In the genomic region with DNA sequence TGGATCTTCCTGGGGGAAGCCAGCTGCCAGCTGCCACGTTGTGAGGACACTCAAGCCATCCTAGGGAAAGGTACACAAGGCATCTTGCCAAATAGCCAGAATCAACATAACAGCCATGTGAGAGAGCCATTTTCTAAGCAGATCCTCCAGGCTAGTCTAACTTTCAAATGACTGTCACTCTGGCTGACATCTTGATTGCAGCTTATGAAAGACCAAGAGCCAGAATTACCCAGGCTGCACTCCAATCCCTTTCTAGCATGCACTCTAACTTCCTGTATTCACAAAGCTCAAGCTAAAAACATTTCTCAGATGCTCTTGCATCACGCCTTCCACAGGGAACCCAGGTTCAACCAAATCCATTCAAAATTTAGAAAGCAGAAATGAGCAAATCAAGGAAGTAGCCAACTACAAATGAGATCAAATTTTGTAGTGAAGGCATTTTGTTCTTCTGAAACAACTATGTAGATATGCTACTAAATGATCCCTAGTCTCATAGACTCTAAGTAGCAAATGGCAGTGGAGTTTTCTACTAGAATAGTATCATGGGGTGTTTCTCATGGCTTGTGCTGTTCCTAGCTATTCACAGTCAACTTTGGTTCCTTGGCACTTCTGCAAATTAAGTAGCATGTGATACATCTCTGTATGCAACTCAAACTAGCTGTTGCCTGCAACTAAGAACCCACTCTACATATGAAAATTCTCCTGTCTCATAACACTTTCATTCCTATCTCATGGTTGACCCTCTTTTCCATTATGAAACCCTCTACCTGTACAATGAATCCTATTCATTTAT, we compare ENCODE assay signal across 10 cellular contexts.
DNase-seq lines count a peak whose midpoint lies in the region; ATAC-seq and TF ChIP-seq lines count a peak whose summit lies in the region.
"Had no signal": no experiment of that assay in that cellular context is flagged by ENCODE, and none has a peak within 500 bp of the region (broad histone marks: within the 10 kb centered on the region; RNA-seq: fewer than 3 reads in every experiment).

No MANE protein-coding gene starts in this region.

- no peak for DNase-seq in activated CD4-positive, alpha-beta memory T cell treated with anti-CD3 and anti-CD28 coated beads, Interleukin-2, amount 10 ng/mL, durations not matched to agents 7 days and 5 days
- DNase-seq in activated CD4-positive, alpha-beta memory T cell treated with anti-CD3 and anti-CD28 coated beads for 36 hours, result no peak
- DNase-seq in NCI-H345 (lab: John Stamatoyannopoulos, UW) (peak; percentile 78), brain microvascular endothelial cell (no peak), EL (no peak)
- no peak for DNase-seq in central memory CD8-positive, alpha-beta T cell (ENCODE audit: low spot score in 2 of 2)
- DNase-seq in stimulated activated effector memory CD8-positive, alpha-beta T cell treated with anti-CD3 and anti-CD28 coated beads, Interleukin-12 subunit alpha, Interleukin-12 subunit beta, amount 100 ng/mL, for 72 hours (ENCODE audit: low spot score in 2 of 2), result no peak
- DNase-seq: islet precursor cell, T-helper 17 cell had no signal

- H3K27ac Mint-ChIP-seq in activated CD4-positive, alpha-beta memory T cell treated with anti-CD3 and anti-CD28 coated beads, Interleukin-2, amount 10 ng/mL, durations not matched to agents 7 days and 5 days, result peak overlapping the region; percentile 61
- H3K27ac Mint-ChIP-seq in activated CD4-positive, alpha-beta memory T cell treated with anti-CD3 and anti-CD28 coated beads for 36 hours, result no peak overlapping the region
- peak overlapping the region; percentile 26 for H3K27ac Mint-ChIP-seq in central memory CD8-positive, alpha-beta T cell (ENCODE audit: low read depth)
- peak overlapping the region; percentile 79 for H3K27ac Mint-ChIP-seq in stimulated activated effector memory CD8-positive, alpha-beta T cell treated with anti-CD3 and anti-CD28 coated beads, Interleukin-12 subunit alpha, Interleukin-12 subunit beta, amount 100 ng/mL, for 72 hours
- H3K27ac Mint-ChIP-seq: T-helper 17 cell had no signal

- peaks cover 85% of the 10 kb centered on the region for H3K4me1 Mint-ChIP-seq in activated CD4-positive, alpha-beta memory T cell treated with anti-CD3 and anti-CD28 coated beads, Interleukin-2, amount 10 ng/mL, durations not matched to agents 7 days and 5 days
- H3K4me1 Mint-ChIP-seq in activated CD4-positive, alpha-beta memory T cell treated with anti-CD3 and anti-CD28 coated beads for 36 hours (ENCODE audit: low read depth), result peaks cover 53% of the 10 kb centered on the region
- peaks cover 63% of the 10 kb centered on the region for H3K4me1 Mint-ChIP-seq in central memory CD8-positive, alpha-beta T cell
- peaks cover 78% of the 10 kb centered on the region for H3K4me1 Mint-ChIP-seq in stimulated activated effector memory CD8-positive, alpha-beta T cell treated with anti-CD3 and anti-CD28 coated beads, Interleukin-12 subunit alpha, Interleukin-12 subunit beta, amount 100 ng/mL, for 72 hours

- H3K9me3 Mint-ChIP-seq in activated CD4-positive, alpha-beta memory T cell treated with anti-CD3 and anti-CD28 coated beads, Interleukin-2, amount 10 ng/mL, durations not matched to agents 7 days and 5 days, result no peaks in the 10 kb centered on the region
- no peaks in the 10 kb centered on the region for H3K9me3 Mint-ChIP-seq in activated CD4-positive, alpha-beta memory T cell treated with anti-CD3 and anti-CD28 coated beads for 36 hours
- H3K9me3 Mint-ChIP-seq in central memory CD8-positive, alpha-beta T cell, result no peaks in the 10 kb centered on the region
- H3K9me3 Mint-ChIP-seq in stimulated activated effector memory CD8-positive, alpha-beta T cell treated with anti-CD3 and anti-CD28 coated beads, Interleukin-12 subunit alpha, Interleukin-12 subunit beta, amount 100 ng/mL, for 72 hours, result peaks cover 3% of the 10 kb centered on the region

- POLR2A ChIA-PET in activated CD4-positive, alpha-beta memory T cell treated with anti-CD3 and anti-CD28 coated beads, Interleukin-2, amount 10 ng/mL, durations not matched to agents 7 days and 5 days (lab: Charles Lee), result interaction anchor here (0.9 to 1.9 kb wide), 5 partner anchors 9 to 95 kb away, joined by 3 to 5 read pairs (median 3); a partner anchor contains a TSS
- POLR2A ChIA-PET in activated CD4-positive, alpha-beta memory T cell treated with anti-CD3 and anti-CD28 coated beads for 36 hours (lab: Charles Lee), result interaction anchor here (2.1 kb wide), 1 partner anchor 37 kb away, joined by 7 read pairs; no protein-coding TSS in a partner anchor

- no peaks in the 10 kb centered on the region for H3K36me3 ChIP-seq in brain microvascular endothelial cell (replicated peaks)

- in situ Hi-C loops in brain microvascular endothelial cell (cut with HindIII; ENCODE audit: low pct_ligation_motif_present, low sequenced_read_pairs), result no loop called here

- H3K4me3 Mint-ChIP-seq in activated CD4-positive, alpha-beta memory T cell treated with anti-CD3 and anti-CD28 coated beads, Interleukin-2, amount 10 ng/mL, durations not matched to agents 7 days and 5 days, result no peak overlapping the region
- no peak overlapping the region for H3K4me3 Mint-ChIP-seq in activated CD4-positive, alpha-beta memory T cell treated with anti-CD3 and anti-CD28 coated beads for 36 hours
- H3K4me3 Mint-ChIP-seq in central memory CD8-positive, alpha-beta T cell, result peak overlapping the region; percentile 4
- H3K4me3 Mint-ChIP-seq in stimulated activated effector memory CD8-positive, alpha-beta T cell treated with anti-CD3 and anti-CD28 coated beads, Interleukin-12 subunit alpha, Interleukin-12 subunit beta, amount 100 ng/mL, for 72 hours, result peak overlapping the region; percentile 26
- H3K4me3 Mint-ChIP-seq: T-helper 17 cell had no signal

- TF ChIP-seq CTCF in brain microvascular endothelial cell (IDR thresholded peaks at IDR 0.05; ENCODE audit: low read depth, low read length, missing control alignments), result no peak

- CTCF ChIA-PET in activated CD4-positive, alpha-beta memory T cell treated with anti-CD3 and anti-CD28 coated beads, Interleukin-2, amount 10 ng/mL, durations not matched to agents 7 days and 5 days (lab: Charles Lee), result no interaction called here
- CTCF ChIA-PET in activated CD4-positive, alpha-beta memory T cell treated with anti-CD3 and anti-CD28 coated beads for 36 hours (lab: Charles Lee), result no interaction called here

- intact Hi-C loops in activated CD4-positive, alpha-beta memory T cell treated with anti-CD3 and anti-CD28 coated beads for 36 hours (cut with micrococcal nuclease), result loop anchor here (2.0 to 10.0 kb wide), 2 partner anchors 39 to 87 kb away; no protein-coding TSS in a partner anchor

- no peak overlapping the region for H3K4me3 ChIP-seq in brain microvascular endothelial cell (ENCODE audit: low read depth, low read length)

- no peak for ATAC-seq in central memory CD8-positive, alpha-beta T cell (replicated peaks; ENCODE audit: extremely low read depth, poor library complexity, severe bottlenecking)
- ATAC-seq in stimulated activated effector memory CD8-positive, alpha-beta T cell treated with anti-CD3 and anti-CD28 coated beads, Interleukin-12 subunit alpha, Interleukin-12 subunit beta, amount 100 ng/mL, for 72 hours, result no peak
- no peak for ATAC-seq in GM18520 (IDR thresholded peaks at IDR 0.05; ENCODE audit: unreplicated experiment)
- ATAC-seq: T-helper 17 cell had no signal

- H3K36me3 Mint-ChIP-seq in activated CD4-positive, alpha-beta memory T cell treated with anti-CD3 and anti-CD28 coated beads, Interleukin-2, amount 10 ng/mL, durations not matched to agents 7 days and 5 days (ENCODE audit: low read depth), result peaks cover 19% of the 10 kb centered on the region
- H3K36me3 Mint-ChIP-seq in activated CD4-positive, alpha-beta memory T cell treated with anti-CD3 and anti-CD28 coated beads for 36 hours, result peaks cover 5% of the 10 kb centered on the region
- H3K36me3 Mint-ChIP-seq in central memory CD8-positive, alpha-beta T cell (ENCODE audit: insufficient read depth), result peaks cover 4% of the 10 kb centered on the region
- peaks cover 21% of the 10 kb centered on the region for H3K36me3 Mint-ChIP-seq in stimulated activated effector memory CD8-positive, alpha-beta T cell treated with anti-CD3 and anti-CD28 coated beads, Interleukin-12 subunit alpha, Interleukin-12 subunit beta, amount 100 ng/mL, for 72 hours

- no peaks in the 10 kb centered on the region for H3K27me3 ChIP-seq in brain microvascular endothelial cell (replicated peaks)

- H3K27me3 Mint-ChIP-seq in activated CD4-positive, alpha-beta memory T cell treated with anti-CD3 and anti-CD28 coated beads, Interleukin-2, amount 10 ng/mL, durations not matched to agents 7 days and 5 days, result no peaks in the 10 kb centered on the region
- no peaks in the 10 kb centered on the region for H3K27me3 Mint-ChIP-seq in activated CD4-positive, alpha-beta memory T cell treated with anti-CD3 and anti-CD28 coated beads for 36 hours
- H3K27me3 Mint-ChIP-seq in central memory CD8-positive, alpha-beta T cell, result no peaks in the 10 kb centered on the region
- H3K27me3 Mint-ChIP-seq: T-helper 17 cell had no signal

- H3K27ac ChIP-seq in brain microvascular endothelial cell, result no peak overlapping the region

Comparison
In these comparisons a context has a peak if more than half of its experiments do, and no peak if none do; other contexts are left out.
1. H3K4me3 Mint-ChIP-seq: peak in central memory CD8-positive, alpha-beta T cell (single experiment) and stimulated activated effector memory CD8-positive, alpha-beta T cell treated with anti-CD3 and anti-CD28 coated beads, Interleukin-12 subunit alpha, Interleukin-12 subunit beta, amount 100 ng/mL, for 72 hours (single experiment); none in activated CD4-positive, alpha-beta memory T cell treated with anti-CD3 and anti-CD28 coated beads, Interleukin-2, amount 10 ng/mL, durations not matched to agents 7 days and 5 days (single experiment) and activated CD4-positive, alpha-beta memory T cell treated with anti-CD3 and anti-CD28 coated beads for 36 hours (single experiment).